In genomic region chr2:225158360-225158759, GRCh38 we compare ENCODE assay signal across 34 cellular contexts.
"Had no signal": no experiment of that assay in that cellular context is flagged by ENCODE, and none has a peak within 500 bp of the region (broad histone marks: within the 10 kb centered on the region; RNA-seq: fewer than 3 reads in every experiment).

No MANE protein-coding gene starts in this region.

- H3K27me3 Mint-ChIP-seq: activated CD4-positive, alpha-beta memory T cell treated with anti-CD3 and anti-CD28 coated beads, Interleukin-2, amount 10 ng/mL, durations not matched to agents 7 days and 5 days; activated naive CD4-positive, alpha-beta T cell treated with anti-CD3 and anti-CD28 coated beads, Interleukin-2, amount 10 ng/mL, durations not matched to agents 7 days and 5 days; activated T-cell treated with anti-CD3 and anti-CD28 coated beads, Interleukin-2, amount 50 U/mL, for 24 hours; brain; central memory CD8-positive, alpha-beta T cell; effector memory CD8-positive, alpha-beta T cell had no signal

- H3K36me3 Mint-ChIP-seq: activated naive CD4-positive, alpha-beta T cell treated with anti-CD3 and anti-CD28 coated beads, Interleukin-2, amount 10 ng/mL, durations not matched to agents 7 days and 5 days; activated naive CD4-positive, alpha-beta T cell treated with anti-CD3 and anti-CD28 coated beads, Interleukin-2, amount 50 U/mL, for 72 hours; activated naive CD8-positive, alpha-beta T cell treated with anti-CD3 and anti-CD28 coated beads, Interleukin-2, amount 10 ng/mL, durations not matched to agents 7 days and 5 days; brain had no signal

- H3K4me3 ChIP-seq: ascending aorta, breast epithelium, cardiac muscle cell, esophagus muscularis mucosa, gastrocnemius medialis, heart left ventricle had no signal

- H3K4me1 Mint-ChIP-seq: activated CD4-positive, alpha-beta memory T cell treated with anti-CD3 and anti-CD28 coated beads, Interleukin-2, amount 10 ng/mL, durations not matched to agents 7 days and 5 days; activated CD4-positive, alpha-beta T cell treated with anti-CD3 and anti-CD28 coated beads, Interleukin-2, amount 10 ng/mL, durations not matched to agents 7 days and 5 days; activated naive CD4-positive, alpha-beta T cell treated with anti-CD3 and anti-CD28 coated beads, Interleukin-2, amount 10 ng/mL, durations not matched to agents 7 days and 5 days; activated naive CD8-positive, alpha-beta T cell treated with anti-CD3 and anti-CD28 coated beads, Interleukin-2, amount 10 ng/mL, durations not matched to agents 7 days and 5 days; brain had no signal

- H3K27ac ChIP-seq: ascending aorta, breast epithelium, cardiac muscle cell, esophagus muscularis mucosa, foreskin keratinocyte, gastrocnemius medialis, heart left ventricle had no signal

- H3K9me3 ChIP-seq: ascending aorta, breast epithelium, esophagus muscularis mucosa, gastrocnemius medialis, heart left ventricle had no signal

- DNase-seq: activated CD4-positive, alpha-beta memory T cell treated with anti-CD3 and anti-CD28 coated beads, Interleukin-2, amount 10 ng/mL, durations not matched to agents 7 days and 5 days; activated CD4-positive, alpha-beta T cell treated with anti-CD3 and anti-CD28 coated beads for 4 hours; activated CD4-positive, alpha-beta T cell treated with anti-CD3 and anti-CD28 coated beads, Interleukin-2, amount 10 ng/mL, durations not matched to agents 7 days and 5 days; activated CD4-positive, alpha-beta T cell treated with anti-CD3 and anti-CD28 coated beads, Interleukin-2, amount 50 U/mL, for 4 hours; activated CD4-positive, CD25-positive, alpha-beta regulatory T cell; activated CD4-positive, CD25-positive, alpha-beta regulatory T cell treated with anti-CD3 and anti-CD28 coated beads, Interleukin-2, amount 50 U/mL, for 72 hours; activated CD8-positive, alpha-beta memory T cell treated with anti-CD3 and anti-CD28 coated beads, Interleukin-2, amount 50 U/mL, for 48 hours; activated gamma-delta T cell; activated naive CD4-positive, alpha-beta T cell; activated naive CD4-positive, alpha-beta T cell treated with anti-CD3 and anti-CD28 coated beads, Interleukin-2, amount 10 ng/mL, durations not matched to agents 7 days and 5 days; activated naive CD8-positive, alpha-beta T cell treated with anti-CD3 and anti-CD28 coated beads, Interleukin-2, amount 10 ng/mL, durations not matched to agents 7 days and 5 days; activated T-cell treated with anti-CD3 and anti-CD28 coated beads for 4 hours; activated T-cell treated with anti-CD3 and anti-CD28 coated beads, Interleukin-2, amount 50 U/mL, for 24 hours; activated T-cell treated with anti-CD3 and anti-CD28 coated beads, Interleukin-2, amount 50 U/mL, for 72 hours; cortex of kidney; dermis blood vessel endothelial cell; effector CD4-positive, alpha-beta T cell; effector memory CD8-positive, alpha-beta T cell; erythroblast; foreskin keratinocyte; gastrocnemius medialis; glutamatergic neuron; heart left ventricle; T-helper 1 cell; T-helper 17 cell; T1000 had no signal

- ATAC-seq: activated naive CD4-positive, alpha-beta T cell treated with anti-CD3 and anti-CD28 coated beads, Interleukin-2, amount 50 U/mL, for 72 hours; activated T-cell treated with anti-CD3 and anti-CD28 coated beads, Interleukin-2, amount 50 U/mL, for 72 hours; effector memory CD8-positive, alpha-beta T cell; foreskin keratinocyte; gastrocnemius medialis; heart left ventricle; T-helper 17 cell had no signal

- H3K4me3 Mint-ChIP-seq: activated CD4-positive, alpha-beta memory T cell treated with anti-CD3 and anti-CD28 coated beads, Interleukin-2, amount 10 ng/mL, durations not matched to agents 7 days and 5 days; activated CD4-positive, alpha-beta T cell treated with anti-CD3 and anti-CD28 coated beads, Interleukin-2, amount 10 ng/mL, durations not matched to agents 7 days and 5 days; activated naive CD4-positive, alpha-beta T cell treated with anti-CD3 and anti-CD28 coated beads, Interleukin-2, amount 10 ng/mL, durations not matched to agents 7 days and 5 days; activated naive CD8-positive, alpha-beta T cell treated with anti-CD3 and anti-CD28 coated beads, Interleukin-2, amount 10 ng/mL, durations not matched to agents 7 days and 5 days; activated T-cell treated with anti-CD3 and anti-CD28 coated beads, Interleukin-2, amount 50 U/mL, for 24 hours; activated T-cell treated with anti-CD3 and anti-CD28 coated beads, Interleukin-2, amount 50 U/mL, for 72 hours; brain; central memory CD8-positive, alpha-beta T cell; effector memory CD8-positive, alpha-beta T cell; T-helper 17 cell; T-helper 2 cell treated with Interferon-gamma antibody and Interleukin-4, amounts not matched to agents 5 μg/mL and 100 μg/mL, for 36 hours had no signal

- H3K27ac Mint-ChIP-seq: activated CD4-positive, alpha-beta memory T cell treated with anti-CD3 and anti-CD28 coated beads, Interleukin-2, amount 10 ng/mL, durations not matched to agents 7 days and 5 days; activated CD4-positive, alpha-beta T cell treated with anti-CD3 and anti-CD28 coated beads, Interleukin-2, amount 10 ng/mL, durations not matched to agents 7 days and 5 days; activated naive CD4-positive, alpha-beta T cell treated with anti-CD3 and anti-CD28 coated beads, Interleukin-2, amount 10 ng/mL, durations not matched to agents 7 days and 5 days; activated naive CD4-positive, alpha-beta T cell treated with anti-CD3 and anti-CD28 coated beads, Interleukin-2, amount 50 U/mL, for 72 hours; activated naive CD8-positive, alpha-beta T cell treated with anti-CD3 and anti-CD28 coated beads, Interleukin-2, amount 10 ng/mL, durations not matched to agents 7 days and 5 days; activated T-cell treated with anti-CD3 and anti-CD28 coated beads, Interleukin-2, amount 50 U/mL, for 24 hours; activated T-cell treated with anti-CD3 and anti-CD28 coated beads, Interleukin-2, amount 50 U/mL, for 72 hours; brain; effector memory CD8-positive, alpha-beta T cell; T-helper 17 cell; T-helper 2 cell treated with Interferon-gamma antibody and Interleukin-4, amounts not matched to agents 5 μg/mL and 100 μg/mL, for 36 hours had no signal

- H3K4me1 ChIP-seq: ascending aorta, breast epithelium, esophagus muscularis mucosa, foreskin keratinocyte, gastrocnemius medialis, heart left ventricle had no signal

- H3K36me3 ChIP-seq: ascending aorta, breast epithelium, cardiac muscle cell, esophagus muscularis mucosa, gastrocnemius medialis, heart left ventricle had no signal

- H3K9me3 Mint-ChIP-seq: activated CD4-positive, alpha-beta memory T cell treated with anti-CD3 and anti-CD28 coated beads, Interleukin-2, amount 10 ng/mL, durations not matched to agents 7 days and 5 days; activated CD4-positive, alpha-beta T cell treated with anti-CD3 and anti-CD28 coated beads, Interleukin-2, amount 10 ng/mL, durations not matched to agents 7 days and 5 days; activated naive CD4-positive, alpha-beta T cell treated with anti-CD3 and anti-CD28 coated beads, Interleukin-2, amount 10 ng/mL, durations not matched to agents 7 days and 5 days; activated T-cell treated with anti-CD3 and anti-CD28 coated beads, Interleukin-2, amount 50 U/mL, for 24 hours; brain; effector memory CD8-positive, alpha-beta T cell; T-helper 2 cell treated with Interferon-gamma antibody and Interleukin-4, amounts not matched to agents 5 μg/mL and 100 μg/mL, for 36 hours had no signal

- H3K27me3 ChIP-seq: ascending aorta, breast epithelium, cardiac muscle cell, esophagus muscularis mucosa, foreskin keratinocyte, gastrocnemius medialis, heart left ventricle had no signal
